ENCODE assay signal across 35 cellular contexts in genomic region chr10:63052083-63052482, GRCh38.
"Had no signal": no experiment of that assay in that cellular context is flagged by ENCODE, and none has a peak within 500 bp of the region (broad histone marks: within the 10 kb centered on the region; RNA-seq: fewer than 3 reads in every experiment).

No MANE protein-coding gene starts in this region.

- H3K4me3 ChIP-seq: MG63 had no signal

- DNase-seq: Karpas-422, Kasumi-1, MG63, MM.1S, MV-4-11, NCI-H1048, NCI-H1092, NCI-H1092 treated with DMSO at 0.1 percent for 48 hours, NCI-H1105, NCI-H1105 treated with DMSO at 0.1 percent for 48 hours, NCI-H1417, NCI-H1417 treated with DMSO at 0.1 percent for 48 hours, NCI-H1436, NCI-H1436 treated with DMSO at 0.1 percent for 48 hours, NCI-H146, NCI-H1694, NCI-H1694 treated with DMSO at 0.1 percent for 48 hours, NCI-H187, NCI-H187 treated with DMSO at 0.1 percent for 48 hours, NCI-H1930, NCI-H2029, NCI-H2029 treated with DMSO at 0.1 percent for 48 hours, NCI-H2081, NCI-H2081 treated with DMSO at 0.1 percent for 48 hours, NCI-H2107, NCI-H2171, NCI-H2171 treated with DMSO at 0.1 percent for 48 hours, NCI-H2227 treated with DMSO at 0.1 percent for 48 hours, NCI-H226, NCI-H345, NCI-H446, NCI-H446 treated with DMSO at 0.1 percent for 48 hours, NCI-H510A, NCI-H510A treated with DMSO at 0.1 percent for 48 hours, NCI-H524 had no signal

- H3K36me3 ChIP-seq: MG63 had no signal
